In genomic region chr14:68599896-68600620, GRCh38 we compare ENCODE assay signal across 15 cellular contexts.
DNase-seq lines count a peak whose midpoint lies in the region; ATAC-seq and TF ChIP-seq lines count a peak whose summit lies in the region.
"Had no signal": no experiment of that assay in that cellular context is flagged by ENCODE, and none has a peak within 500 bp of the region (broad histone marks: within the 10 kb centered on the region; RNA-seq: fewer than 3 reads in every experiment).

No MANE protein-coding gene starts in this region.

- no peak overlapping the region for H3K4me3 ChIP-seq in heart left ventricle
- H3K4me3 ChIP-seq in upper lobe of right lung = no peak overlapping the region

- peaks cover 4% of the 10 kb centered on the region for H3K27me3 Mint-ChIP-seq in nephron (ENCODE audit: low read depth)
- no peaks in the 10 kb centered on the region for H3K27me3 Mint-ChIP-seq in naive thymus-derived CD8-positive, alpha-beta T cell
- H3K27me3 Mint-ChIP-seq: activated CD4-positive, alpha-beta T cell treated with anti-CD3 and anti-CD28 coated beads for 36 hours had no signal

- H3K4me1 ChIP-seq in heart left ventricle (peaks cover 0 to 62% (median 21%) of the 10 kb centered on the region in 12 donors), upper lobe of right lung (peaks cover 29% of the 10 kb centered on the region)

- TF ChIP-seq CTCF in heart left ventricle (IDR thresholded peaks at IDR 0.05) = no peak
- no peak for TF ChIP-seq CTCF in nephron (IDR thresholded peaks at IDR 0.05; ENCODE audit: unreplicated experiment in 3 of 3)
- no peak for TF ChIP-seq CTCF in upper lobe of right lung (IDR thresholded peaks at IDR 0.05)

- no peaks in the 10 kb centered on the region for H3K36me3 ChIP-seq in heart left ventricle
- H3K36me3 ChIP-seq in upper lobe of right lung = no peaks in the 10 kb centered on the region

- no peaks in the 10 kb centered on the region for H3K27me3 ChIP-seq in heart left ventricle
- H3K27me3 ChIP-seq in upper lobe of right lung = no peaks in the 10 kb centered on the region

- ATAC-seq in heart left ventricle = no peak
- no peak for ATAC-seq in left cardiac atrium
- no peak for ATAC-seq in upper lobe of right lung
- no peak for ATAC-seq in GM21737 (IDR thresholded peaks at IDR 0.05; ENCODE audit: unreplicated experiment)
- ATAC-seq in naive thymus-derived CD8-positive, alpha-beta T cell = no peak
- ATAC-seq: activated CD4-positive, alpha-beta T cell treated with anti-CD3 and anti-CD28 coated beads for 36 hours had no signal

- H3K4me3 Mint-ChIP-seq in nephron = no peak overlapping the region
- no peak overlapping the region for H3K4me3 Mint-ChIP-seq in naive thymus-derived CD8-positive, alpha-beta T cell
- H3K4me3 Mint-ChIP-seq: activated CD4-positive, alpha-beta T cell treated with anti-CD3 and anti-CD28 coated beads for 36 hours had no signal

- intact Hi-C loops in heart left ventricle (cut with DNase I) = loop anchor here in 3 of 10 donors (5.0 to 10.0 kb wide), 3 partner anchors 125 to 345 kb away; no protein-coding TSS in a partner anchor
- intact Hi-C loops in left cardiac atrium (cut with DNase I) = no loop called here
- intact Hi-C loops in upper lobe of right lung (cut with DNase I) = no loop called here

- H3K27ac ChIP-seq in heart left ventricle (peak overlapping the region in 11 of 12 donors; percentile 59 to 98 (median 92)), caudate nucleus (ENCODE audit: low read depth, low read length) (peak overlapping the region; percentile 97), upper lobe of right lung (peak overlapping the region; percentile 91)

- 90 to 97% (median 94%) methylated on average over 9 of the region's 9 CpGs for WGBS in heart left ventricle, 4 donors

- H3K4me1 Mint-ChIP-seq in nephron = peaks cover 94% of the 10 kb centered on the region
- peaks cover 0 to 7% (median 2%) of the 10 kb centered on the region in 4 donors for H3K4me1 Mint-ChIP-seq in naive thymus-derived CD8-positive, alpha-beta T cell
- H3K4me1 Mint-ChIP-seq: activated CD4-positive, alpha-beta T cell treated with anti-CD3 and anti-CD28 coated beads for 36 hours had no signal

- H3K9me3 ChIP-seq in heart left ventricle (peaks cover 0 to 6% (median 0%) of the 10 kb centered on the region in 12 donors), upper lobe of right lung (no peaks in the 10 kb centered on the region)

- no peak for TF ChIP-seq POLR2A in heart left ventricle (IDR thresholded peaks at IDR 0.05)

- POLR2A ChIA-PET in naive thymus-derived CD8-positive, alpha-beta T cell (lab: Charles Lee) = no interaction called here

- peak overlapping the region in 2 of 3 experiments; percentile 97 to 99 for H3K27ac Mint-ChIP-seq in nephron
- no peak overlapping the region for H3K27ac Mint-ChIP-seq in naive thymus-derived CD8-positive, alpha-beta T cell
- H3K27ac Mint-ChIP-seq: activated CD4-positive, alpha-beta T cell treated with anti-CD3 and anti-CD28 coated beads for 36 hours had no signal

- H3K9me3 Mint-ChIP-seq in nephron = no peaks in the 10 kb centered on the region
- H3K9me3 Mint-ChIP-seq in naive thymus-derived CD8-positive, alpha-beta T cell = peaks cover 0 to 5% (median 0%) of the 10 kb centered on the region in 9 donors

- H3K36me3 Mint-ChIP-seq in nephron (ENCODE audit: low read depth) = no peaks in the 10 kb centered on the region
- peaks cover 0 to 6% (median 0%) of the 10 kb centered on the region in 3 donors for H3K36me3 Mint-ChIP-seq in naive thymus-derived CD8-positive, alpha-beta T cell

- no peak for DNase-seq in heart left ventricle
- no peak for DNase-seq in left cardiac atrium
- peak in 1 of 61 donors; percentile 7 for DNase-seq in caudate nucleus (lab: John Stamatoyannopoulos, UW)
- peak; percentile 42 for DNase-seq in upper lobe of right lung
- DNase-seq in NCI-H774 (lab: John Stamatoyannopoulos, UW) = no peak
- DNase-seq in naive thymus-derived CD8-positive, alpha-beta T cell = no peak
- DNase-seq: activated CD4-positive, alpha-beta T cell treated with anti-CD3 and anti-CD28 coated beads for 36 hours; activated T-cell treated with anti-CD3 and anti-CD28 coated beads, Interleukin-2, amount 50 U/mL, for 48 hours; DMS153; effector CD8-positive, alpha-beta T cell; kidney; NCI-H2029 treated with DMSO at 0.1 percent for 48 hours; T-helper 2 cell had no signal

Comparison
In these comparisons a context has a peak if more than half of its experiments do, and no peak if none do; other contexts are left out.
1. H3K27ac Mint-ChIP-seq: peak in nephron (2 of 3); none in naive thymus-derived CD8-positive, alpha-beta T cell (0 of 10).
2. Peak in every context shown above with its lines, with median percentiles within 50 percentile points of each other: H3K27ac ChIP-seq.